Comparison of ENCODE assay signal across 8 cellular contexts in genomic region chr1:11967028-11967547, GRCh38. TPM values are rescaled to one million over a fixed set of nuclear protein-coding genes. Genes with fewer than 3 reads are reported as not detected.
DNase-seq lines count a peak whose midpoint lies in the region; ATAC-seq lines count a peak whose summit lies in the region.

No MANE protein-coding gene starts in this region.

- no peaks in the 10 kb centered on the region for H3K9me3 Mint-ChIP-seq in stimulated activated effector memory CD8-positive, alpha-beta T cell treated with anti-CD3 and anti-CD28 coated beads, Interleukin-12 subunit alpha, Interleukin-12 subunit beta, amount 100 ng/mL, for 72 hours

- no peaks in the 10 kb centered on the region for H3K4me1 Mint-ChIP-seq in stimulated activated effector memory CD8-positive, alpha-beta T cell treated with anti-CD3 and anti-CD28 coated beads, Interleukin-12 subunit alpha, Interleukin-12 subunit beta, amount 100 ng/mL, for 72 hours

- H3K9me3 ChIP-seq in NT2/D1 (ENCODE audit: insufficient read depth, low read length): no peaks in the 10 kb centered on the region

- H3K4me1 ChIP-seq in NT2/D1 (ENCODE audit: insufficient read depth, insufficient read length) (no peaks in the 10 kb centered on the region), mesendoderm (ENCODE audit: control insufficient read depth, low read depth, low read length) (no peaks in the 10 kb centered on the region)

- no CpG with 5 or more reads among the region's 6 CpGs for WGBS in mesendoderm (ENCODE audit: extremely low coverage, insufficient coverage, low lambda C conversion rate)

- H3K27ac ChIP-seq in mesendoderm (ENCODE audit: low read depth, low read length): no peak overlapping the region

- H2BK5ac ChIP-seq in mesendoderm (ENCODE audit: low read length): no peak overlapping the region

- no peak overlapping the region for H3K18ac ChIP-seq in mesendoderm (ENCODE audit: low read length)

- H3K79me1 ChIP-seq in mesendoderm (ENCODE audit: low read length): no peaks in the 10 kb centered on the region

- no peak for ATAC-seq in stimulated activated effector memory CD8-positive, alpha-beta T cell treated with anti-CD3 and anti-CD28 coated beads, Interleukin-12 subunit alpha, Interleukin-12 subunit beta, amount 100 ng/mL, for 72 hours
- ATAC-seq in HG03439 (IDR thresholded peaks at IDR 0.05; ENCODE audit: unreplicated experiment): no peak

- no peak overlapping the region for H3K9ac ChIP-seq in NT2/D1 (ENCODE audit: insufficient read length, low read depth)
- no peak overlapping the region for H3K9ac ChIP-seq in mesendoderm (ENCODE audit: low read length)

- no peak overlapping the region for H2AK5ac ChIP-seq in mesendoderm (ENCODE audit: low read length)

- H3K4me3 ChIP-seq in NT2/D1 (ENCODE audit: insufficient read length, low read depth) (no peak overlapping the region), mesendoderm (ENCODE audit: low read length) (no peak overlapping the region)

- H3K4me3 Mint-ChIP-seq in stimulated activated effector memory CD8-positive, alpha-beta T cell treated with anti-CD3 and anti-CD28 coated beads, Interleukin-12 subunit alpha, Interleukin-12 subunit beta, amount 100 ng/mL, for 72 hours: no peak overlapping the region

- no peak overlapping the region for H4K8ac ChIP-seq in mesendoderm (ENCODE audit: low read depth, low read length)

- H3K4me2 ChIP-seq in mesendoderm (ENCODE audit: low read length): no peak overlapping the region

- no peak overlapping the region for H2BK120ac ChIP-seq in mesendoderm (ENCODE audit: low read depth, low read length)

- H3K23ac ChIP-seq in mesendoderm (ENCODE audit: low read length): no peak overlapping the region

- H3K36me3 Mint-ChIP-seq in stimulated activated effector memory CD8-positive, alpha-beta T cell treated with anti-CD3 and anti-CD28 coated beads, Interleukin-12 subunit alpha, Interleukin-12 subunit beta, amount 100 ng/mL, for 72 hours: peaks cover 30% of the 10 kb centered on the region

- H4K5ac ChIP-seq in mesendoderm (ENCODE audit: low read length): no peak overlapping the region

- peak; percentile 78 for DNase-seq in DMS114 treated with DMSO at 0.1 percent for 48 hours (lab: John Stamatoyannopoulos, UW; ENCODE audit: unreplicated experiment)
- DNase-seq in HuH-7 (ENCODE audit: low spot score): peak; percentile 93
- DNase-seq in NT2/D1 (ENCODE audit: low read depth, low spot score): peak; percentile 46
- DNase-seq in dermis microvascular lymphatic vessel endothelial cell (ENCODE audit: low read depth in 2 of 2): peak; percentile 48 to 56
- peak; percentile 96 for DNase-seq in mesendoderm
- no peak for DNase-seq in stimulated activated effector memory CD8-positive, alpha-beta T cell treated with anti-CD3 and anti-CD28 coated beads, Interleukin-12 subunit alpha, Interleukin-12 subunit beta, amount 100 ng/mL, for 72 hours (ENCODE audit: low spot score in 2 of 2)
- no peak for DNase-seq in putamen (ENCODE audit: low spot score)

- H3K4ac ChIP-seq in mesendoderm (ENCODE audit: low read depth, low read length): no peak overlapping the region

- no peak overlapping the region for H3K27ac Mint-ChIP-seq in stimulated activated effector memory CD8-positive, alpha-beta T cell treated with anti-CD3 and anti-CD28 coated beads, Interleukin-12 subunit alpha, Interleukin-12 subunit beta, amount 100 ng/mL, for 72 hours

- H3K27me3 ChIP-seq in NT2/D1 (ENCODE audit: insufficient read depth, insufficient read length): no peaks in the 10 kb centered on the region
- H3K27me3 ChIP-seq in mesendoderm (ENCODE audit: insufficient read depth, low read length, poor library complexity): no peaks in the 10 kb centered on the region

- no peak overlapping the region for H2BK15ac ChIP-seq in mesendoderm (replicated peaks; ENCODE audit: low read depth)

- peaks cover 50% of the 10 kb centered on the region for H3K36me3 ChIP-seq in NT2/D1 (ENCODE audit: insufficient read depth, insufficient read length, low read length)
- peaks cover 16% of the 10 kb centered on the region for H3K36me3 ChIP-seq in mesendoderm (ENCODE audit: control insufficient read depth, insufficient read depth, low read length)

- H3K56ac ChIP-seq in mesendoderm (ENCODE audit: low read length): no peak overlapping the region

- H3K79me2 ChIP-seq in mesendoderm (ENCODE audit: control insufficient read depth, insufficient read depth, low read length): no peaks in the 10 kb centered on the region

RNA-seq across cellular contexts. Expression of gene MFN2, which starts 13.2 kb away (rescaled TPM):
- total RNA-seq in dermis microvascular lymphatic vessel endothelial cell: 54.6 and 66.4 TPM in 2 replicates
- 42.4 TPM for polyA plus RNA-seq in mesendoderm (2013, experiment 1 of 2)
- 41.1 TPM for polyA plus RNA-seq in mesendoderm (2013, experiment 2 of 2)

RNA-seq across cellular contexts. Expression of gene PLOD1, which starts 32.6 kb away (rescaled TPM):
- total RNA-seq in dermis microvascular lymphatic vessel endothelial cell: 138 and 192 TPM in 2 replicates
- polyA plus RNA-seq in mesendoderm (2013, experiment 1 of 2): 32.1 TPM
- 32.6 TPM for polyA plus RNA-seq in mesendoderm (2013, experiment 2 of 2)

RNA-seq across cellular contexts. Expression of gene KIAA2013, which starts 40.9 kb away (rescaled TPM):
- 38.3 and 58.3 TPM in 2 replicates for total RNA-seq in dermis microvascular lymphatic vessel endothelial cell
- polyA plus RNA-seq in mesendoderm (2013, experiment 1 of 2): 25.8 TPM
- polyA plus RNA-seq in mesendoderm (2013, experiment 2 of 2): 26.2 TPM

RNA-seq across cellular contexts. Expression of gene MIIP, which starts 52.2 kb away (rescaled TPM):
- 27.5 and 31.1 TPM in 2 replicates for total RNA-seq in dermis microvascular lymphatic vessel endothelial cell
- 36.6 TPM for polyA plus RNA-seq in mesendoderm (2013, experiment 1 of 2)
- 38.8 TPM for polyA plus RNA-seq in mesendoderm (2013, experiment 2 of 2)

Comparison
In these comparisons a context has a peak if more than half of its experiments do, and no peak if none do; other contexts are left out.
1. DNase-seq: peak in DMS114 treated with DMSO at 0.1 percent for 48 hours (single experiment), HuH-7 (single experiment), NT2/D1 (single experiment), dermis microvascular lymphatic vessel endothelial cell (2 of 2) and mesendoderm (single experiment); none in stimulated activated effector memory CD8-positive, alpha-beta T cell treated with anti-CD3 and anti-CD28 coated beads, Interleukin-12 subunit alpha, Interleukin-12 subunit beta, amount 100 ng/mL, for 72 hours (0 of 2) and putamen (single experiment).